In the genomic region with DNA sequence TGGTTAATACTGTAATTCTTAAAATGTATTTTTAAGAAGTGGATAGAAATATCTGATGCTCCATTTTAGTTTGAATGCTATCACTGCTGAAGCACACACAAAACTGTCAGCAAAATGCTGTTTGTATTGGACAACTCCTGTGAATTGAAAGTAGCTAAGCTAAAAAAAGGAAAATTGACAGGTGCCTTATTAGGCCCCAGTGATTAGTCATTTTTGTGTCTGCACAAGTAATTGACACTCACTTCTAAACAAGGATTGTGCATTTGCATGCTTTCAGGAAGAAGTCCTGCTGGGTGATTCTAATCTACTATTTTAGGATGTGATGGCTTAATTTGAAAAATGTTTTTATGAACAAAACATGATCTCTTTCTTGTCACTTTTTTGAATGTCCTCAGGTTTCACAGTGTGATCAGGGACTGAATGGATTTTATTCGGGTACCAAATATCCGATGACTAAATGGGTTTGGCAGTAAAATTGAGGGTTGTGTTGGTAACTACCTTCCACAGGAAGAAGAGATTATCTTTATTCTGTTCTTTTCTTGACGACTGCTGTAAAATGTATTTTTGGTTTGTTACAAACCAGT, we compare ENCODE assay signal across 14 cellular contexts.
DNase-seq lines count a peak whose midpoint lies in the region; ATAC-seq, FAIRE-seq and TF ChIP-seq lines count a peak whose summit lies in the region.
"Had no signal": no experiment of that assay in that cellular context is flagged by ENCODE, and none has a peak within 500 bp of the region (broad histone marks: within the 10 kb centered on the region; RNA-seq: fewer than 3 reads in every experiment).

No MANE protein-coding gene starts in this region.

- H3K27me3 ChIP-seq in DOHH2 (ENCODE audit: control insufficient read depth, low read length) (no peaks in the 10 kb centered on the region), HAP-1 (ENCODE audit: low read depth) (0 out of 2 replicates have a peak, but pooled peaks cover 2% of the 10 kb centered on the region)
- H3K27me3 ChIP-seq: dorsolateral prefrontal cortex, ovary had no signal

- no peaks in the 10 kb centered on the region for H3K9me3 ChIP-seq in DOHH2 (ENCODE audit: control insufficient read depth, insufficient read depth, low read length)
- no peaks in the 10 kb centered on the region for H3K9me3 ChIP-seq in HAP-1
- H3K9me3 ChIP-seq: ovary had no signal

- H3K36me3 ChIP-seq in DOHH2 (ENCODE audit: control insufficient read depth, low read length) (no peaks in the 10 kb centered on the region), HAP-1 (replicated peaks) (no peaks in the 10 kb centered on the region)
- H3K36me3 ChIP-seq: ovary had no signal

- in situ Hi-C loops in HAP-1 (cut with MboI; ENCODE audit: low sequenced_read_pairs): no loop called here

- H3K4me3 ChIP-seq in DOHH2 (ENCODE audit: low read length): peak overlapping the region; percentile 59
- no peak overlapping the region for H3K4me3 ChIP-seq in HAP-1
- H3K4me3 ChIP-seq: dorsolateral prefrontal cortex, ovary had no signal

- H3K4me2 ChIP-seq in DOHH2 (ENCODE audit: low read length): peak overlapping the region; percentile 72

- no peaks in the 10 kb centered on the region for H4K20me1 ChIP-seq in DOHH2 (ENCODE audit: control insufficient read depth, insufficient read depth, low read depth, low read length)

- no peak for DNase-seq in GM19239 (ENCODE audit: insufficient read length, low spot score)
- peak; percentile 35 for DNase-seq in NCI-H69 (lab: John Stamatoyannopoulos, UW)
- no peak for DNase-seq in EL
- DNase-seq in HAP-1 (ENCODE audit: low spot score in 2 of 2): no peak
- DNase-seq in ecto neural progenitor cell (ENCODE audit: low spot score): no peak
- no peak for DNase-seq in middle frontal gyrus (ENCODE audit: extremely low spot score, low spot score)
- DNase-seq: activated T-cell treated with anti-CD3 and anti-CD28 coated beads, Interleukin-2, amount 50 U/mL, for 1 hour; DMS53; dorsolateral prefrontal cortex; NCI-H2107; ovary had no signal

- peak; percentile 48 for FAIRE-seq in GM19239 (lab: Jason Lieb, UNC)
- FAIRE-seq: GM18507 had no signal

- no peaks in the 10 kb centered on the region for H3K9me2 ChIP-seq in DOHH2 (replicated peaks; ENCODE audit: control insufficient read depth, low read length)

- H3K79me2 ChIP-seq in DOHH2 (ENCODE audit: control insufficient read depth, low read length): no peaks in the 10 kb centered on the region

- peak; percentile 51 for ATAC-seq in HG02763 (IDR thresholded peaks at IDR 0.05; ENCODE audit: unreplicated experiment)

- H3K4me1 ChIP-seq in DOHH2 (ENCODE audit: control insufficient read depth, low read length): peaks cover 54% of the 10 kb centered on the region
- H3K4me1 ChIP-seq in HAP-1: no peaks in the 10 kb centered on the region

- peak overlapping the region; percentile 87 for H3K27ac ChIP-seq in DOHH2 (ENCODE audit: low read depth, low read length)
- H3K27ac ChIP-seq: ovary had no signal

- TF ChIP-seq CTCF in DOHH2 (IDR thresholded peaks at IDR 0.05; ENCODE audit: low read depth, low read length, poor library complexity, severe bottlenecking): no peak

- peaks cover 10% of the 10 kb centered on the region for H3F3A ChIP-seq in DOHH2 (ENCODE audit: control insufficient read depth, insufficient read depth)
